11 cellular contexts compared by ENCODE assay signal in genomic region chr1:8061210-8061609, GRCh38. TPM values are rescaled to one million over a fixed set of nuclear protein-coding genes. Genes with fewer than 3 reads are reported as not detected.
A peak's percentile ranks its signal among the peaks of the same experiment; 100 is the strongest.
DNase-seq lines count a peak whose midpoint lies in the region; ATAC-seq lines count a peak whose summit lies in the region.
"Had no signal": no experiment of that assay in that cellular context is flagged by ENCODE, and none has a peak within 500 bp of the region (broad histone marks: within the 10 kb centered on the region; RNA-seq: fewer than 3 reads in every experiment).

No MANE protein-coding gene starts in this region.

- no peak overlapping the region for H3K4me3 Mint-ChIP-seq in activated T-cell treated with anti-CD3 and anti-CD28 coated beads, Interleukin-2, amount 50 U/mL, for 4 hours

- no peak overlapping the region for H3K9ac ChIP-seq in rectal smooth muscle tissue (ENCODE audit: low read length)

- no peaks in the 10 kb centered on the region for H3K36me3 Mint-ChIP-seq in activated T-cell treated with anti-CD3 and anti-CD28 coated beads, Interleukin-2, amount 50 U/mL, for 4 hours (ENCODE audit: insufficient read depth)

- H3K9me3 Mint-ChIP-seq in activated T-cell treated with anti-CD3 and anti-CD28 coated beads, Interleukin-2, amount 50 U/mL, for 4 hours, result no peaks in the 10 kb centered on the region

- H3K27ac ChIP-seq in SJSA1 (peak overlapping the region; percentile 69), rectal smooth muscle tissue (ENCODE audit: low read depth, low read length) (peak overlapping the region; percentile 65)

- peaks cover 30% of the 10 kb centered on the region for H3K4me1 ChIP-seq in SJSA1 (replicated peaks)
- peaks cover 11% of the 10 kb centered on the region for H3K4me1 ChIP-seq in rectal smooth muscle tissue (ENCODE audit: control insufficient read depth, insufficient read depth, low read length)

- no peaks in the 10 kb centered on the region for H3K9me3 ChIP-seq in SJSA1 (replicated peaks)

- no peaks in the 10 kb centered on the region for H3K27me3 ChIP-seq in SJSA1 (replicated peaks)
- H3K27me3 ChIP-seq in rectal smooth muscle tissue (ENCODE audit: control insufficient read depth, insufficient read depth, low read length), result no peaks in the 10 kb centered on the region

- H3K4me3 ChIP-seq in SJSA1 (no peak overlapping the region), rectal smooth muscle tissue (ENCODE audit: low read length) (no peak overlapping the region)
- H3K4me3 ChIP-seq: GM12878 had no signal

- no peak for ATAC-seq in activated T-cell treated with anti-CD3 and anti-CD28 coated beads, Interleukin-2, amount 50 U/mL, for 4 hours
- ATAC-seq in HG03565 (IDR thresholded peaks at IDR 0.05; ENCODE audit: unreplicated experiment) (no peak), HG02870 (IDR thresholded peaks at IDR 0.05; ENCODE audit: unreplicated experiment) (no peak)
- ATAC-seq: GM12878 had no signal

- peak; percentile 97 for DNase-seq in EH (ENCODE audit: low read depth)
- peak; percentile 74 to 87 for DNase-seq in SJSA1 (ENCODE audit: low read depth in 1 of 2, low spot score in 2 of 2)
- DNase-seq in fibroblast of the conjunctiva (ENCODE audit: low read depth), result peak; percentile 88
- no peak for DNase-seq in ureter (ENCODE audit: low spot score)
- no peak for DNase-seq in activated T-cell treated with anti-CD3 and anti-CD28 coated beads, Interleukin-2, amount 50 U/mL, for 4 hours
- DNase-seq: activated CD8-positive, alpha-beta memory T cell treated with anti-CD3 and anti-CD28 coated beads, Interleukin-2, amount 50 U/mL, for 4 hours; NK-92 treated with Interleukin-12 subunit alpha and Interleukin-12 subunit beta, amount 100 ng/mL, for 24 hours had no signal

- H3K36me3 ChIP-seq in SJSA1, result no peaks in the 10 kb centered on the region
- no peaks in the 10 kb centered on the region for H3K36me3 ChIP-seq in rectal smooth muscle tissue (ENCODE audit: control insufficient read depth, insufficient read depth, low read length)

- H3K27me3 Mint-ChIP-seq in activated T-cell treated with anti-CD3 and anti-CD28 coated beads, Interleukin-2, amount 50 U/mL, for 4 hours (ENCODE audit: low read depth), result peaks cover 1% of the 10 kb centered on the region

- no peaks in the 10 kb centered on the region for H3K4me1 Mint-ChIP-seq in activated T-cell treated with anti-CD3 and anti-CD28 coated beads, Interleukin-2, amount 50 U/mL, for 4 hours (ENCODE audit: low read depth)

RNA-seq across cellular contexts. Expression of gene ERRFI1, which starts 35.1 kb away (rescaled TPM):
- total RNA-seq in SJSA1 (2014; rRNA removed; shearing (Covaris generic)), result 18.4 and 21.7 TPM in 2 replicates
- total RNA-seq in ureter, result 62.3 TPM
- 1 to 10 TPM; 2.9 to 4.6 (median 3.3) TPM for total RNA-seq in activated T-cell treated with anti-CD3 and anti-CD28 coated beads, Interleukin-2, amount 50 U/mL, for 4 hours

Comparison
In these comparisons a context has a peak if more than half of its experiments do, and no peak if none do; other contexts are left out.
1. DNase-seq: peak in EH (single experiment), SJSA1 (2 of 2) and fibroblast of the conjunctiva (single experiment); none in ureter (single experiment) and activated T-cell treated with anti-CD3 and anti-CD28 coated beads, Interleukin-2, amount 50 U/mL, for 4 hours (single experiment).